In the genomic region with DNA sequence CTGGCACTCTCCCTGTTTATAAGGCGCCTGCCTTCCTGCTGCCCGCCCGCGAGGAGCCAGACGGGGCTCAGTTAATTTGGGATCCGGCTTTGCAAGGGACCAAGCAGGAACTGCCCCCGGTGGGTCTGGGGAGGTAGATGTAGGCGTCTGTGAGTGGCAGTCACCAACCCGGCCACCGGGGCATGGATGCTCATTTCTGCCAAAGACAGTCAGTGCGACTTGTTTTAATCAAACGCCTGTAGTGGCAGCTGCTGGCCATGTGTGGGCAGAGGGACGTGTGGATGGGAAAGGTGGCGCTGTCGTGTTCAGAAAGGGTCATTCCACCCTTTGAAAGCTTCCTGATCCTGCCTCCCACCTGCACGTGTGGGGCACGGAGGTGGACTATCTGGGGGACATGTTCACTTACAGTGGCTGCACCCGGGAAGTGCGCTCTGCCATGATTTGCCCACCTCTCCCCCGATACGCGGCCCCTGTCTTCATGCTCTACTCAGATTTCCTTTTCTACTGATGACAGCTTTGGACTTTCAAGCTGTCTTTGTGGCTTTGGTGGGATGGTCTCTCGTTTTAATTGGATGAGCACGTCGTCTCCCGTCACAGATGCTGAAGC, we compare ENCODE assay signal across 1 cellular context.
TF ChIP-seq lines count a peak whose summit lies in the region.

No MANE protein-coding gene starts in this region.

TF ChIP-seq in GM23338, 12 proteins besides CTCF, POLR2A, EP300 and RAD21 (continued from another document):
- TF ChIP-seq ZNF462 (CRISPR knock-in tag; IDR thresholded peaks at IDR 0.05) (no peak), POLR2AphosphoS5 (IDR thresholded peaks at IDR 0.05; ENCODE audit: low read depth) (no peak), EZH2 (IDR thresholded peaks at IDR 0.05; ENCODE audit: low read depth, unreplicated experiment) (no peak), EZH2phosphoT487 (IDR thresholded peaks at IDR 0.05; ENCODE audit: unreplicated experiment) (no peak), NANOG (IDR thresholded peaks at IDR 0.05; ENCODE audit: borderline replicate concordance) (no peak), STAT1 (IDR thresholded peaks at IDR 0.05; ENCODE audit: unreplicated experiment) (no peak), CREB1 (CRISPR knock-in tag; IDR thresholded peaks at IDR 0.05; ENCODE audit: low read depth) (no peak), ZNF114 (CRISPR knock-in tag; IDR thresholded peaks at IDR 0.05) (no peak), ZNF331 (CRISPR knock-in tag; IDR thresholded peaks at IDR 0.05; ENCODE audit: low read depth) (no peak)
- TF ChIP-seq, protein P1, sequence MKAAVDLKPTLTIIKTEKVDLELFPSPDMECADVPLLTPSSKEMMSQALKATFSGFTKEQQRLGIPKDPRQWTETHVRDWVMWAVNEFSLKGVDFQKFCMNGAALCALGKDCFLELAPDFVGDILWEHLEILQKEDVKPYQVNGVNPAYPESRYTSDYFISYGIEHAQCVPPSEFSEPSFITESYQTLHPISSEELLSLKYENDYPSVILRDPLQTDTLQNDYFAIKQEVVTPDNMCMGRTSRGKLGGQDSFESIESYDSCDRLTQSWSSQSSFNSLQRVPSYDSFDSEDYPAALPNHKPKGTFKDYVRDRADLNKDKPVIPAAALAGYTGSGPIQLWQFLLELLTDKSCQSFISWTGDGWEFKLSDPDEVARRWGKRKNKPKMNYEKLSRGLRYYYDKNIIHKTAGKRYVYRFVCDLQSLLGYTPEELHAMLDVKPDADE (IDR thresholded peaks at IDR 0.05) = no peak
- TF ChIP-seq, protein P2, sequence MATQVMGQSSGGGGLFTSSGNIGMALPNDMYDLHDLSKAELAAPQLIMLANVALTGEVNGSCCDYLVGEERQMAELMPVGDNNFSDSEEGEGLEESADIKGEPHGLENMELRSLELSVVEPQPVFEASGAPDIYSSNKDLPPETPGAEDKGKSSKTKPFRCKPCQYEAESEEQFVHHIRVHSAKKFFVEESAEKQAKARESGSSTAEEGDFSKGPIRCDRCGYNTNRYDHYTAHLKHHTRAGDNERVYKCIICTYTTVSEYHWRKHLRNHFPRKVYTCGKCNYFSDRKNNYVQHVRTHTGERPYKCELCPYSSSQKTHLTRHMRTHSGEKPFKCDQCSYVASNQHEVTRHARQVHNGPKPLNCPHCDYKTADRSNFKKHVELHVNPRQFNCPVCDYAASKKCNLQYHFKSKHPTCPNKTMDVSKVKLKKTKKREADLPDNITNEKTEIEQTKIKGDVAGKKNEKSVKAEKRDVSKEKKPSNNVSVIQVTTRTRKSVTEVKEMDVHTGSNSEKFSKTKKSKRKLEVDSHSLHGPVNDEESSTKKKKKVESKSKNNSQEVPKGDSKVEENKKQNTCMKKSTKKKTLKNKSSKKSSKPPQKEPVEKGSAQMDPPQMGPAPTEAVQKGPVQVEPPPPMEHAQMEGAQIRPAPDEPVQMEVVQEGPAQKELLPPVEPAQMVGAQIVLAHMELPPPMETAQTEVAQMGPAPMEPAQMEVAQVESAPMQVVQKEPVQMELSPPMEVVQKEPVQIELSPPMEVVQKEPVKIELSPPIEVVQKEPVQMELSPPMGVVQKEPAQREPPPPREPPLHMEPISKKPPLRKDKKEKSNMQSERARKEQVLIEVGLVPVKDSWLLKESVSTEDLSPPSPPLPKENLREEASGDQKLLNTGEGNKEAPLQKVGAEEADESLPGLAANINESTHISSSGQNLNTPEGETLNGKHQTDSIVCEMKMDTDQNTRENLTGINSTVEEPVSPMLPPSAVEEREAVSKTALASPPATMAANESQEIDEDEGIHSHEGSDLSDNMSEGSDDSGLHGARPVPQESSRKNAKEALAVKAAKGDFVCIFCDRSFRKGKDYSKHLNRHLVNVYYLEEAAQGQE (IDR thresholded peaks at IDR 0.05; ENCODE audit: unreplicated experiment) = no peak
